30 cellular contexts compared by ENCODE assay signal in the genomic region with DNA sequence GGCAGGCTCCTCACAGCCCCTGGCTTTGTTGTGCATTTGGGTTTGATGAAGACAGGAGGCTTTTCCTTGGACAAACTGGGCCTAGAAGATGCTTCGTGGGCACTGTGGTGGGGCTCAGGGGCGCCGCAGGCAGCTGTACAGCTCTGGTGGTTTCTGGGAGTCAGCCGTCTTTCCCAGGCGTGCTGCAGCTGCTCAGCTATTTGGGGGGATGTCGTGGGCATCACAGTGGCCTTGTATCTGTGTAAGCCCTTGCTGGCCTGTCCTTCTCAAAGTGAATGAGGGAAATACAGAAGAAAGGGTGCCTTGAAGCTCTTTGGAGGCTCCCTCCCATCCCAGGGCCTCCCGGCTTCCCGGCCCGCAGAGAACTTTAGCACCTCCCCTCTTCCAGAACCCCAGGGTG.
"Had no signal": no experiment of that assay in that cellular context is flagged by ENCODE, and none has a peak within 500 bp of the region (broad histone marks: within the 10 kb centered on the region; RNA-seq: fewer than 3 reads in every experiment).

No MANE protein-coding gene starts in this region.

- H3K27ac Mint-ChIP-seq: activated CD4-positive, alpha-beta T cell treated with anti-CD3 and anti-CD28 coated beads for 36 hours; activated CD8-positive, alpha-beta T cell treated with anti-CD3 and anti-CD28 coated beads, Interleukin-2, amount 10 ng/mL, durations not matched to agents 7 days and 5 days; activated naive CD4-positive, alpha-beta T cell treated with anti-CD3 and anti-CD28 coated beads for 36 hours; activated naive CD8-positive, alpha-beta T cell treated with anti-CD3 and anti-CD28 coated beads for 36 hours; activated T-helper 1 cell treated with anti-CD3 and anti-CD28 coated beads, Interleukin-12 subunit alpha, Interleukin-12 subunit beta, Interleukin-2, Interleukin-4 antibody, amounts not matched to agents 30 ng/mL and 10 ng/mL and 1 ng/mL, durations not matched to agents 14 hours and 24 hours and 36 hours; mesothelial cell of epicardium; nephron; progenitor cell of endocrine pancreas; stimulated activated memory B cell treated with anti-CD40 and anti-IgM and Interleukin-4, amounts not matched to agents 10 μg/mL and 1 μg/mL and 100 μg/mL, for 72 hours; T-helper 2 cell treated with Interferon-gamma antibody and Interleukin-4, amounts not matched to agents 5 μg/mL and 100 μg/mL, for 36 hours had no signal

- H3K36me3 ChIP-seq: adrenal gland, ovary had no signal

- H3K4me3 ChIP-seq: adrenal gland, body of pancreas, gastroesophageal sphincter, hepatocyte, ovary, right lobe of liver, skin epidermis, suprapubic skin, tibial nerve had no signal

- H3K9me3 Mint-ChIP-seq: activated naive CD4-positive, alpha-beta T cell treated with anti-CD3 and anti-CD28 coated beads for 36 hours; activated naive CD8-positive, alpha-beta T cell treated with anti-CD3 and anti-CD28 coated beads for 36 hours; activated T-helper 1 cell treated with anti-CD3 and anti-CD28 coated beads, Interleukin-12 subunit alpha, Interleukin-12 subunit beta, Interleukin-2, Interleukin-4 antibody, amounts not matched to agents 30 ng/mL and 10 ng/mL and 1 ng/mL, durations not matched to agents 14 hours and 24 hours and 36 hours; mesothelial cell of epicardium; nephron; stimulated activated memory B cell treated with anti-CD40 and anti-IgM and Interleukin-4, amounts not matched to agents 10 μg/mL and 1 μg/mL and 100 μg/mL, for 72 hours; T-helper 2 cell treated with Interferon-gamma antibody and Interleukin-4, amounts not matched to agents 5 μg/mL and 100 μg/mL, for 36 hours had no signal

- H3K9me3 ChIP-seq: adrenal gland, body of pancreas, gastroesophageal sphincter, ovary, right lobe of liver, suprapubic skin, tibial nerve had no signal

- H3K4me1 ChIP-seq: body of pancreas, gastroesophageal sphincter, suprapubic skin, tibial nerve had no signal

- ATAC-seq: activated CD4-positive, alpha-beta T cell treated with anti-CD3 and anti-CD28 coated beads for 36 hours; activated CD8-positive, alpha-beta T cell treated with anti-CD3 and anti-CD28 coated beads, Interleukin-2, amount 10 ng/mL, durations not matched to agents 7 days and 5 days; body of pancreas; gastroesophageal sphincter; left colon; right lobe of liver; stimulated activated memory B cell treated with anti-CD40 and anti-IgM and Interleukin-4, amounts not matched to agents 10 μg/mL and 1 μg/mL and 100 μg/mL, for 72 hours had no signal

- H3K4me3 Mint-ChIP-seq: activated CD4-positive, alpha-beta T cell treated with anti-CD3 and anti-CD28 coated beads for 36 hours; activated CD8-positive, alpha-beta T cell treated with anti-CD3 and anti-CD28 coated beads, Interleukin-2, amount 10 ng/mL, durations not matched to agents 7 days and 5 days; activated naive CD4-positive, alpha-beta T cell treated with anti-CD3 and anti-CD28 coated beads for 36 hours; activated naive CD8-positive, alpha-beta T cell treated with anti-CD3 and anti-CD28 coated beads for 36 hours; activated T-helper 1 cell treated with anti-CD3 and anti-CD28 coated beads, Interleukin-12 subunit alpha, Interleukin-12 subunit beta, Interleukin-2, Interleukin-4 antibody, amounts not matched to agents 30 ng/mL and 10 ng/mL and 1 ng/mL, durations not matched to agents 14 hours and 24 hours and 36 hours; mesothelial cell of epicardium; nephron; stimulated activated memory B cell treated with anti-CD40 and anti-IgM and Interleukin-4, amounts not matched to agents 10 μg/mL and 1 μg/mL and 100 μg/mL, for 72 hours; T-helper 2 cell treated with Interferon-gamma antibody and Interleukin-4, amounts not matched to agents 5 μg/mL and 100 μg/mL, for 36 hours had no signal

- H3K27ac ChIP-seq: adrenal gland, body of pancreas, gastroesophageal sphincter, hepatocyte, ovary, right lobe of liver, skin epidermis, suprapubic skin, tibial nerve had no signal

- DNase-seq: activated CD4-positive, alpha-beta T cell treated with anti-CD3 and anti-CD28 coated beads for 36 hours; activated CD4-positive, CD25-positive, alpha-beta regulatory T cell; activated CD8-positive, alpha-beta T cell treated with anti-CD3 and anti-CD28 coated beads, Interleukin-2, amount 10 ng/mL, durations not matched to agents 7 days and 5 days; activated effector memory CD4-positive, alpha-beta T cell treated with anti-CD3 and anti-CD28 coated beads, Interleukin-2, amount 50 U/mL, for 16 hours; activated naive CD4-positive, alpha-beta T cell treated with anti-CD3 and anti-CD28 coated beads for 36 hours; activated naive CD8-positive, alpha-beta T cell treated with anti-CD3 and anti-CD28 coated beads for 36 hours; activated T-cell treated with anti-CD3 and anti-CD28 coated beads, Interleukin-2, amount 50 U/mL, for 1 hour; aorta; body of pancreas; effector CD8-positive, alpha-beta T cell; erythroblast; kidney; left colon; ovary; right lobe of liver; stimulated activated CD4-positive, alpha-beta T cell treated with anti-CD3 and anti-CD28 coated beads, Interleukin-12 subunit alpha, Interleukin-12 subunit beta, amount 100 ng/mL, for 4 hours; stimulated activated CD4-positive, alpha-beta T cell treated with anti-CD3 and anti-CD28 coated beads, Interleukin-4, amount 100 ng/mL, for 24 hours; T-helper 1 cell had no signal

- H3K27me3 ChIP-seq: adrenal gland, body of pancreas, gastroesophageal sphincter, hepatocyte, ovary, right lobe of liver, suprapubic skin, tibial nerve had no signal
